In the genomic region with DNA sequence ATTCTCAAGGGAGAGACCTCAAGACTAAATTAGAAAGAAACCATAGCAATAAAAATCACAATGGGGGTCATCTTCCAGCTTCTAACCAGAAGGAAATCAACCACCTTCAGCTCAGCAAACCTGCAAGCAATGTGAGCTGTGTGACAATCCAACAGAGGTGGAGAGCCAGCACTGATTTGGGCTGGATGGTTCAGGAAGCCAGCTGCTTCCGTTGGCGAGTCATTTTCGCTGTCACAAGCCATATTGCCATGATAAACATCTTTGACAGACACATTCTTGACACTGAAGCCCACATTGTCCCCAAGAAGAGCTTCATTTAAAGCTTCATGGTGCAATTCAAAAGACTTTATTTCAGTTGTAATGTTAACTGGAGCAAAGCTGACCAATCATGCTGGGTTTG, we compare ENCODE assay signal across 18 cellular contexts.
"Had no signal": no experiment of that assay in that cellular context is flagged by ENCODE, and none has a peak within 500 bp of the region (broad histone marks: within the 10 kb centered on the region; RNA-seq: fewer than 3 reads in every experiment).

No MANE protein-coding gene starts in this region.

- FAIRE-seq: RCC 7860 had no signal

- ATAC-seq: SK-N-SH treated with all-trans-retinoic acid at 6 μM for 48 hours had no signal

- H3K9me3 ChIP-seq: SJCRH30 had no signal

- H3K27me3 ChIP-seq: SJCRH30 had no signal

- H3K4me3 ChIP-seq: SJCRH30 had no signal

- DNase-seq: NCI-H1092, NCI-H1105 treated with DMSO at 0.1 percent for 48 hours, NCI-H1417 treated with DMSO at 0.1 percent for 48 hours, NCI-H146, NCI-H1694 treated with DMSO at 0.1 percent for 48 hours, NCI-H1930, NCI-H2081, NCI-H2107, NCI-H2227 treated with DMSO at 0.1 percent for 48 hours, NCI-H524, NCI-H526 treated with DMSO at 0.1 percent for 48 hours, NCI-H774, SHP77 treated with DMSO at 0.1 percent for 48 hours, SJCRH30, T-helper 1 cell had no signal

- H3K27ac ChIP-seq: RWPE1, SJCRH30 had no signal

- H3K4me1 ChIP-seq: SJCRH30 had no signal

- H3K36me3 ChIP-seq: SJCRH30 had no signal
